25 cellular contexts compared by ENCODE assay signal in genomic region chr3:168312991-168313390, GRCh38.
"Had no signal": no experiment of that assay in that cellular context is flagged by ENCODE, and none has a peak within 500 bp of the region (broad histone marks: within the 10 kb centered on the region; RNA-seq: fewer than 3 reads in every experiment).

No MANE protein-coding gene starts in this region.

- H3K9me3 Mint-ChIP-seq: endodermal cell; stimulated activated memory B cell treated with anti-CD40 and anti-IgM and Interleukin-4, amounts not matched to agents 10 μg/mL and 1 μg/mL and 100 μg/mL, for 72 hours had no signal

- H3K4me3 Mint-ChIP-seq: endodermal cell; naive thymus-derived CD8-positive, alpha-beta T cell; stimulated activated memory B cell treated with anti-CD40 and anti-IgM and Interleukin-4, amounts not matched to agents 10 μg/mL and 1 μg/mL and 100 μg/mL, for 72 hours; stimulated activated naive CD8-positive, alpha-beta T cell treated with anti-CD3 and anti-CD28 coated beads, Interleukin-15, Interleukin-2, amounts not matched to agents 100 ng/mL and 50 ng/mL, for 24 hours had no signal

- H3K4me1 Mint-ChIP-seq: endodermal cell; naive thymus-derived CD8-positive, alpha-beta T cell; stimulated activated memory B cell treated with anti-CD40 and anti-IgM and Interleukin-4, amounts not matched to agents 10 μg/mL and 1 μg/mL and 100 μg/mL, for 72 hours had no signal

- H3K36me3 ChIP-seq: colonic mucosa, heart right ventricle, prostate gland, spleen, tibial artery, upper lobe of left lung, uterus had no signal

- H3K9me3 ChIP-seq: colonic mucosa, heart right ventricle, mucosa of descending colon, prostate gland, spleen, tibial artery, upper lobe of left lung, uterus had no signal

- H3K27me3 Mint-ChIP-seq: naive thymus-derived CD8-positive, alpha-beta T cell; stimulated activated memory B cell treated with anti-CD40 and anti-IgM and Interleukin-4, amounts not matched to agents 10 μg/mL and 1 μg/mL and 100 μg/mL, for 72 hours; stimulated activated naive CD8-positive, alpha-beta T cell treated with anti-CD3 and anti-CD28 coated beads, Interleukin-15, Interleukin-2, amounts not matched to agents 100 ng/mL and 50 ng/mL, for 24 hours had no signal

- H3K36me3 Mint-ChIP-seq: naive thymus-derived CD8-positive, alpha-beta T cell; stimulated activated memory B cell treated with anti-CD40 and anti-IgM and Interleukin-4, amounts not matched to agents 10 μg/mL and 1 μg/mL and 100 μg/mL, for 72 hours had no signal

- H3K27ac Mint-ChIP-seq: endodermal cell; naive thymus-derived CD8-positive, alpha-beta T cell; stimulated activated memory B cell treated with anti-CD40 and anti-IgM and Interleukin-4, amounts not matched to agents 10 μg/mL and 1 μg/mL and 100 μg/mL, for 72 hours; stimulated activated naive CD8-positive, alpha-beta T cell treated with anti-CD3 and anti-CD28 coated beads, Interleukin-15, Interleukin-2, amounts not matched to agents 100 ng/mL and 50 ng/mL, for 24 hours had no signal

- H3K27me3 ChIP-seq: colonic mucosa, heart right ventricle, spleen, tibial artery, upper lobe of left lung, uterus had no signal

- ATAC-seq: heart right ventricle; left lobe of liver; mucosa of descending colon; naive thymus-derived CD8-positive, alpha-beta T cell; sciatic nerve; stimulated activated memory B cell treated with anti-CD40 and anti-IgM and Interleukin-4, amounts not matched to agents 10 μg/mL and 1 μg/mL and 100 μg/mL, for 72 hours had no signal

- H3K27ac ChIP-seq: colonic mucosa, heart right ventricle, parathyroid adenoma, prostate gland, spleen, tibial artery, upper lobe of left lung, uterus had no signal

- DNase-seq: colonic mucosa; dermis blood vessel endothelial cell; effector CD4-positive, alpha-beta T cell; endodermal cell; erythroblast; foreskin melanocyte; heart right ventricle; islet precursor cell; mammary epithelial cell; mucosa of descending colon; naive thymus-derived CD8-positive, alpha-beta T cell; retina; spleen; stimulated activated CD4-positive, alpha-beta T cell treated with anti-CD3 and anti-CD28 coated beads, Interleukin-15, amount 100 ng/mL, for 24 hours; stimulated activated CD4-positive, alpha-beta T cell treated with anti-CD3 and anti-CD28 coated beads, Interleukin-1b, Interleukin-23, amount 100 ng/mL, for 48 hours; stimulated activated CD4-positive, alpha-beta T cell treated with anti-CD3 and anti-CD28 coated beads, Interleukin-4, amount 100 ng/mL, for 24 hours; tibial artery; uterus had no signal

- H3K4me3 ChIP-seq: colonic mucosa, heart right ventricle, mucosa of descending colon, prostate gland, spleen, tibial artery, upper lobe of left lung, uterus had no signal

- H3K4me1 ChIP-seq: colonic mucosa, heart right ventricle, parathyroid adenoma, prostate gland, spleen, tibial artery, upper lobe of left lung, uterus had no signal
